ENCODE assay signal across 24 cellular contexts in the genomic region with DNA sequence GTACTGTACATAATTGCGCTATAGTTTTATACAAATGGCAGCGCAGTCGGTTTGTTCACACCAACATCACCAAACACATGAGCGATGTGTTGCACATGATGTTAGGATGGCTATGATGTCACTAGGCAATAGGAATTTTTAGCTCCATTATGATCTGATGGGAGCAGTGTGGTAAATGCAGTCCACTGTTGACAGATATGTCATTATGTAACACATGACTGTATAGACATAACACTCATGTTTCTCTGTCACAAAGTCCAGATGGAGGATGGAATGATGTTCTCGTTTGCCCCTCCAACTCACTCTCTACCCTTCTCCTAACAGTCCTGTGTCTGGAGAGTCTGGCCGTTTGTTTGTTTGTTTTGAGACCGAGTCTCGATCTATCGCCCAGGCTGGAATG.
"Had no signal": no experiment of that assay in that cellular context is flagged by ENCODE, and none has a peak within 500 bp of the region (broad histone marks: within the 10 kb centered on the region; RNA-seq: fewer than 3 reads in every experiment).

No MANE protein-coding gene starts in this region.

- H3K4me1 ChIP-seq: colonic mucosa, esophagus squamous epithelium, gastrocnemius medialis, heart right ventricle, left lung, lower lobe of right lung had no signal

- DNase-seq: colonic mucosa; cortex of kidney; effector CD8-positive, alpha-beta T cell; effector memory CD8-positive, alpha-beta T cell; endodermal cell; erythroblast; esophagus squamous epithelium; foreskin fibroblast; foreskin melanocyte; gastrocnemius medialis; glutamatergic neuron; head of caudate nucleus; heart right ventricle; hippocampal formation; left cardiac atrium; left lung; left ventricle myocardium superior; lower lobe of right lung; mesenchymal stem cell; mucosa of descending colon had no signal

- H3K4me3 ChIP-seq: colonic mucosa, esophagus squamous epithelium, gastrocnemius medialis, heart right ventricle, left lung, lower lobe of right lung, mucosa of descending colon had no signal

- H3K27me3 ChIP-seq: colonic mucosa, esophagus squamous epithelium, gastrocnemius medialis, heart right ventricle, left lung had no signal

- H3K9me3 ChIP-seq: colonic mucosa, esophagus squamous epithelium, gastrocnemius medialis, lower lobe of right lung, mucosa of descending colon had no signal

- H3K36me3 ChIP-seq: colonic mucosa, esophagus squamous epithelium, gastrocnemius medialis, left lung, lower lobe of right lung had no signal

- H3K27ac ChIP-seq: colonic mucosa, epithelial cell of prostate, esophagus squamous epithelium, gastrocnemius medialis, heart right ventricle, left lung, lower lobe of right lung had no signal

- FAIRE-seq: endometrium, islet of Langerhans, keratinocyte had no signal
